ENCODE assay signal across 1 cellular context in genomic region chr1:162823771-162824525, GRCh38.
TF ChIP-seq lines count a peak whose summit lies in the region.

No MANE protein-coding gene starts in this region.

TF ChIP-seq in HCT116, 20 proteins besides CTCF, POLR2A, EP300 and RAD21 (continued from another document):
- TF ChIP-seq, protein P1, sequence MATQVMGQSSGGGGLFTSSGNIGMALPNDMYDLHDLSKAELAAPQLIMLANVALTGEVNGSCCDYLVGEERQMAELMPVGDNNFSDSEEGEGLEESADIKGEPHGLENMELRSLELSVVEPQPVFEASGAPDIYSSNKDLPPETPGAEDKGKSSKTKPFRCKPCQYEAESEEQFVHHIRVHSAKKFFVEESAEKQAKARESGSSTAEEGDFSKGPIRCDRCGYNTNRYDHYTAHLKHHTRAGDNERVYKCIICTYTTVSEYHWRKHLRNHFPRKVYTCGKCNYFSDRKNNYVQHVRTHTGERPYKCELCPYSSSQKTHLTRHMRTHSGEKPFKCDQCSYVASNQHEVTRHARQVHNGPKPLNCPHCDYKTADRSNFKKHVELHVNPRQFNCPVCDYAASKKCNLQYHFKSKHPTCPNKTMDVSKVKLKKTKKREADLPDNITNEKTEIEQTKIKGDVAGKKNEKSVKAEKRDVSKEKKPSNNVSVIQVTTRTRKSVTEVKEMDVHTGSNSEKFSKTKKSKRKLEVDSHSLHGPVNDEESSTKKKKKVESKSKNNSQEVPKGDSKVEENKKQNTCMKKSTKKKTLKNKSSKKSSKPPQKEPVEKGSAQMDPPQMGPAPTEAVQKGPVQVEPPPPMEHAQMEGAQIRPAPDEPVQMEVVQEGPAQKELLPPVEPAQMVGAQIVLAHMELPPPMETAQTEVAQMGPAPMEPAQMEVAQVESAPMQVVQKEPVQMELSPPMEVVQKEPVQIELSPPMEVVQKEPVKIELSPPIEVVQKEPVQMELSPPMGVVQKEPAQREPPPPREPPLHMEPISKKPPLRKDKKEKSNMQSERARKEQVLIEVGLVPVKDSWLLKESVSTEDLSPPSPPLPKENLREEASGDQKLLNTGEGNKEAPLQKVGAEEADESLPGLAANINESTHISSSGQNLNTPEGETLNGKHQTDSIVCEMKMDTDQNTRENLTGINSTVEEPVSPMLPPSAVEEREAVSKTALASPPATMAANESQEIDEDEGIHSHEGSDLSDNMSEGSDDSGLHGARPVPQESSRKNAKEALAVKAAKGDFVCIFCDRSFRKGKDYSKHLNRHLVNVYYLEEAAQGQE (IDR thresholded peaks at IDR 0.05; ENCODE audit: low read depth): no peak
- no peak for TF ChIP-seq CEBPB (IDR thresholded peaks at IDR 0.05; ENCODE audit: low read depth)
- TF ChIP-seq YY1 (IDR thresholded peaks at IDR 0.05; ENCODE audit: extremely low read depth, insufficient replicate concordance, low read depth, low read length): no peak
- TF ChIP-seq MAX (IDR thresholded peaks at IDR 0.05): no peak
- no peak for TF ChIP-seq POLR2AphosphoS5 (IDR thresholded peaks at IDR 0.05; ENCODE audit: low read depth, low read length)
- TF ChIP-seq JUND (IDR thresholded peaks at IDR 0.05): no peak
- no peak for TF ChIP-seq ELF1 (IDR thresholded peaks at IDR 0.05; ENCODE audit: borderline replicate concordance, low read depth)
- TF ChIP-seq ZFX (IDR thresholded peaks at IDR 0.05): no peak
- TF ChIP-seq FOSL1 (IDR thresholded peaks at IDR 0.05; ENCODE audit: low read depth): no peak
- TF ChIP-seq ATF3 (IDR thresholded peaks at IDR 0.05): no peak
- TF ChIP-seq SRF (IDR thresholded peaks at IDR 0.05; ENCODE audit: low read depth): no peak
- no peak for TF ChIP-seq EGR1 (IDR thresholded peaks at IDR 0.05; ENCODE audit: low read depth)
- TF ChIP-seq SIN3A (IDR thresholded peaks at IDR 0.05; ENCODE audit: low read depth): no peak
